14 cellular contexts compared by ENCODE assay signal in genomic region chr6:35724059-35724458, GRCh38. TPM values are rescaled to one million over a fixed set of nuclear protein-coding genes. Genes with fewer than 3 reads are reported as not detected.
DNase-seq lines count a peak whose midpoint lies in the region; ATAC-seq and TF ChIP-seq lines count a peak whose summit lies in the region.
"Had no signal": no experiment of that assay in that cellular context is flagged by ENCODE, and none has a peak within 500 bp of the region (broad histone marks: within the 10 kb centered on the region; RNA-seq: fewer than 3 reads in every experiment).

No MANE protein-coding gene starts in this region.

- H3K4me3 ChIP-seq in lower lobe of right lung = no peak overlapping the region
- H3K4me3 ChIP-seq in SJCRH30 = no peak overlapping the region
- H3K4me3 ChIP-seq: HAP-1 had no signal

- H3K4me1 ChIP-seq in lower lobe of right lung = peaks cover 95% of the 10 kb centered on the region
- peaks cover 18% of the 10 kb centered on the region for H3K4me1 ChIP-seq in SJCRH30

- ATAC-seq in lower lobe of right lung = no peak
- ATAC-seq: left colon had no signal

- peak; percentile 13 for DNase-seq in ELF-1 (ENCODE audit: low read depth, low spot score)
- DNase-seq in lower lobe of right lung = no peak
- DNase-seq in substantia nigra (lab: John Stamatoyannopoulos, UW) = no peak
- DNase-seq in epidermal melanocyte (ENCODE audit: insufficient read length, low spot score) = no peak
- no peak for DNase-seq in HuH-7.5 (ENCODE audit: low spot score)
- no peak for DNase-seq in NCI-H128 (lab: John Stamatoyannopoulos, UW; ENCODE audit: unreplicated experiment)
- DNase-seq in SJCRH30 = no peak
- DNase-seq: activated B cell treated with CpG ODN at 0.5 μM for 24 hours; activated T-cell treated with anti-CD3 and anti-CD28 coated beads, Interleukin-2, amount 50 U/mL, for 1 hour; left colon; nucleus accumbens had no signal

- H3K27me3 ChIP-seq in lower lobe of right lung (ENCODE audit: low read depth) (no peaks in the 10 kb centered on the region), SJCRH30 (peaks cover 5% of the 10 kb centered on the region; the same call in 1 of the 2 replicates)

- H3K27ac ChIP-seq in angular gyrus (ENCODE audit: low read depth, low read length) (peak overlapping the region; percentile 100), lower lobe of right lung (peak overlapping the region; percentile 98), substantia nigra (ENCODE audit: low read depth, low read length, poor library complexity, severe bottlenecking) (peak overlapping the region; percentile 100), SJCRH30 (no peak overlapping the region)
- H3K27ac ChIP-seq: HL-60 had no signal

- H3K36me3 ChIP-seq in lower lobe of right lung = no peaks in the 10 kb centered on the region
- H3K36me3 ChIP-seq in SJCRH30 = no peaks in the 10 kb centered on the region
- H3K36me3 ChIP-seq: HAP-1 had no signal

- intact Hi-C loops in lower lobe of right lung (cut with DNase I) = no loop called here

- no peaks in the 10 kb centered on the region for H3K9me3 ChIP-seq in lower lobe of right lung
- no peaks in the 10 kb centered on the region for H3K9me3 ChIP-seq in SJCRH30 (replicated peaks)
- H3K9me3 ChIP-seq: HAP-1 had no signal

- TF ChIP-seq CTCF in lower lobe of right lung (IDR thresholded peaks at IDR 0.05) = no peak

RNA-seq across cellular contexts. Expression of gene ARMC12, which starts 12.8 kb away (rescaled TPM):
- not detected for total RNA-seq in lower lobe of right lung
- not detected in 2 replicates for total RNA-seq in SJCRH30 (2014; rRNA removed; shearing (Covaris generic))

RNA-seq across cellular contexts. Expression of gene FKBP5, which starts 35.3 kb away (rescaled TPM):
- 128 TPM for total RNA-seq in lower lobe of right lung
- not detected in 2 replicates for total RNA-seq in SJCRH30 (2014; rRNA removed; shearing (Covaris generic))

RNA-seq across cellular contexts. Expression of gene CLPSL2, which starts 52.3 kb away (rescaled TPM):
- total RNA-seq in lower lobe of right lung = not detected
- total RNA-seq in SJCRH30 (2014; rRNA removed; shearing (Covaris generic)) = not detected in 2 replicates
- total RNA-seq: activated B cell treated with CpG ODN at 0.5 μM for 24 hours, left colon had no signal

RNA-seq across cellular contexts. Expression of gene CLPSL1, which starts 56.8 kb away (rescaled TPM):
- not detected for total RNA-seq in lower lobe of right lung
- total RNA-seq in SJCRH30 (2014; rRNA removed; shearing (Covaris generic)) = not detected in 2 replicates
- total RNA-seq: activated B cell treated with CpG ODN at 0.5 μM for 24 hours, left colon had no signal

Comparison
In these comparisons a context has a peak if more than half of its experiments do, and no peak if none do; other contexts are left out.
1. RNA of gene FKBP5, which starts 35.3 kb away (total RNA-seq): 128 TPM in lower lobe of right lung (single experiment); not detected in SJCRH30; every median in the first group is over 100 times any median in the second.